ENCODE assay signal across 8 cellular contexts in the genomic region with DNA sequence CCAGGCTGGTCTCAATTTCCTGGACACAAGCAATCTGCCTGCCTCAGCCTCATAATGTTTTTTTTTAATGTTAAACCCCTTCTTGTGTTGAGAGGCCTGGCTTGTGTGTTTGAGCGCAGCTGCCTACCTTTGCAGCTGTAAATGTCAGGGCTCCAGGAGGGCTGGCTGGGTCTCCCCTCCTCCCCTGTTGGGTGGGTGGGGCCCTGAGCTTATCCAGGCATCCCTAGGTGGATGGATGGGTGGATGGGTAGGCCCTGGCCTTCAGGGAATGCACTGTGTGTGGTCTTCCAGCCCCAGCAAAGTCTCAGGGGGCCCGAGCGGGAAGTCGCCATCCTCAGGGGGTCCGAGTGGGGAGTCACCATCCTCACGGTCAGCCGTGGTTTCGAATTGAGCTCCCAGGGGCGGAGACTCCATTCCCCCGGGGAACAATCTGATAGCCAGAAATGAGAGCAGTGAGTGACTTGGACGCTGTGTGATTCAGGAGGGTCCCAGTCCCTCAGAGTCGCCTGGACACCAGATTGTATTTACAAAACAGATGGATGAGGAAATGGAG.
A peak's percentile ranks its signal among the peaks of the same experiment; 100 is the strongest.
DNase-seq lines count a peak whose midpoint lies in the region; ATAC-seq and TF ChIP-seq lines count a peak whose summit lies in the region.
"Not testable (repeated sequence)": the region's sequence is repeated elsewhere in the genome, so short reads cannot be mapped to it uniquely, and the experiment has no call there.

No MANE protein-coding gene starts in this region.

- H3K4me2 ChIP-seq in BLaER1, result peak overlapping the region; percentile 59
- not testable (repeated sequence) for H3K4me2 ChIP-seq in mesenchymal stem cell (ENCODE audit: low read length, poor library complexity, severe bottlenecking)

- H3K4me3 ChIP-seq in BLaER1; SJSA1; mesenchymal stem cell (ENCODE audit: insufficient read depth in 1 of 2, low read depth in 1 of 2, low read length in 2 of 2): not testable (repeated sequence)

- H2BK15ac ChIP-seq in mesenchymal stem cell (ENCODE audit: low read depth, poor library complexity, severe bottlenecking), result not testable (repeated sequence)

- CTCF ChIA-PET in activated CD8-positive, alpha-beta T cell treated with anti-CD3 and anti-CD28 coated beads for 36 hours (lab: Charles Lee); activated naive CD4-positive, alpha-beta T cell treated with anti-CD3 and anti-CD28 coated beads for 36 hours (lab: Charles Lee): not testable (repeated sequence)

- H3K27ac Mint-ChIP-seq in HFFc6, result peak overlapping the region; percentile 77
- peak overlapping the region; percentile 78 for H3K27ac Mint-ChIP-seq in activated CD8-positive, alpha-beta T cell treated with anti-CD3 and anti-CD28 coated beads for 36 hours
- H3K27ac Mint-ChIP-seq in activated naive CD4-positive, alpha-beta T cell treated with anti-CD3 and anti-CD28 coated beads for 36 hours, result peak overlapping the region; percentile 87
- H3K27ac Mint-ChIP-seq in chondrocyte (ENCODE audit: unreplicated experiment), result peak overlapping the region; percentile 78
- peak overlapping the region; percentile 83 for H3K27ac Mint-ChIP-seq in stimulated activated naive CD8-positive, alpha-beta T cell treated with anti-CD3 and anti-CD28 coated beads, Interleukin-15, Interleukin-2, amounts not matched to agents 100 ng/mL and 50 ng/mL, for 24 hours

- not testable (repeated sequence) for H3K27ac ChIP-seq in BLaER1, SJSA1
- H3K27ac ChIP-seq in mesenchymal stem cell (ENCODE audit: low read length, poor library complexity, severe bottlenecking), result peak overlapping the region; percentile 11

- H3K9ac ChIP-seq in BLaER1; mesenchymal stem cell (ENCODE audit: low read length): not testable (repeated sequence)

- not testable (repeated sequence) for DNase-seq in HFFc6; activated CD8-positive, alpha-beta T cell treated with anti-CD3 and anti-CD28 coated beads for 36 hours; activated naive CD4-positive, alpha-beta T cell treated with anti-CD3 and anti-CD28 coated beads for 36 hours; chondrocyte (ENCODE audit: low spot score); mesenchymal stem cell
- peak; percentile 75 to 89 for DNase-seq in SJSA1 (ENCODE audit: low read depth in 1 of 2, low spot score in 2 of 2)

- not testable (repeated sequence) for H3K27me3 Mint-ChIP-seq in HFFc6 (ENCODE audit: insufficient read depth); activated CD8-positive, alpha-beta T cell treated with anti-CD3 and anti-CD28 coated beads for 36 hours; activated naive CD4-positive, alpha-beta T cell treated with anti-CD3 and anti-CD28 coated beads for 36 hours (ENCODE audit: low read depth); chondrocyte (ENCODE audit: low read depth); stimulated activated naive CD8-positive, alpha-beta T cell treated with anti-CD3 and anti-CD28 coated beads, Interleukin-15, Interleukin-2, amounts not matched to agents 100 ng/mL and 50 ng/mL, for 24 hours

- not testable (repeated sequence) for H3K9me3 ChIP-seq in BLaER1; SJSA1 (replicated peaks); mesenchymal stem cell (ENCODE audit: control insufficient read depth, low read length)

- peak overlapping the region; percentile 39; the same call in 1 of the 2 replicates for H3K4me3 Mint-ChIP-seq in HFFc6
- H3K4me3 Mint-ChIP-seq in activated CD8-positive, alpha-beta T cell treated with anti-CD3 and anti-CD28 coated beads for 36 hours; activated naive CD4-positive, alpha-beta T cell treated with anti-CD3 and anti-CD28 coated beads for 36 hours; chondrocyte (ENCODE audit: unreplicated experiment); stimulated activated naive CD8-positive, alpha-beta T cell treated with anti-CD3 and anti-CD28 coated beads, Interleukin-15, Interleukin-2, amounts not matched to agents 100 ng/mL and 50 ng/mL, for 24 hours: not testable (repeated sequence)

- H2AK5ac ChIP-seq in mesenchymal stem cell (ENCODE audit: low read length, severe bottlenecking), result not testable (repeated sequence)

- not testable (repeated sequence) for H4K20me1 ChIP-seq in BLaER1

- H3K18ac ChIP-seq in mesenchymal stem cell (ENCODE audit: low read depth in 1 of 2, low read length in 2 of 2), result not testable (repeated sequence)

- intact Hi-C loops in activated CD8-positive, alpha-beta T cell treated with anti-CD3 and anti-CD28 coated beads for 36 hours (cut with micrococcal nuclease), result not testable (repeated sequence)
- intact Hi-C loops in activated naive CD4-positive, alpha-beta T cell treated with anti-CD3 and anti-CD28 coated beads for 36 hours (cut with micrococcal nuclease), result loop anchor here (5.0 kb wide), 1 partner anchor 534 kb away; no protein-coding TSS in a partner anchor

- H2AFZ ChIP-seq in mesenchymal stem cell (ENCODE audit: low read depth, low read length), result not testable (repeated sequence)

- H3K4me1 ChIP-seq in BLaER1, result peaks cover 31% of the 10 kb centered on the region
- H3K4me1 ChIP-seq in SJSA1 (replicated peaks); mesenchymal stem cell (ENCODE audit: control insufficient read depth, insufficient read depth, low read depth, low read length): not testable (repeated sequence)

- not testable (repeated sequence) for H2BK12ac ChIP-seq in mesenchymal stem cell (ENCODE audit: low read length in 2 of 2)

- H3K36me3 Mint-ChIP-seq in HFFc6 (ENCODE audit: low read depth); activated naive CD4-positive, alpha-beta T cell treated with anti-CD3 and anti-CD28 coated beads for 36 hours (ENCODE audit: low read depth); chondrocyte (ENCODE audit: low read depth): not testable (repeated sequence)
- peaks cover 10% of the 10 kb centered on the region for H3K36me3 Mint-ChIP-seq in activated CD8-positive, alpha-beta T cell treated with anti-CD3 and anti-CD28 coated beads for 36 hours (ENCODE audit: low read depth)
- peaks cover 14% of the 10 kb centered on the region for H3K36me3 Mint-ChIP-seq in stimulated activated naive CD8-positive, alpha-beta T cell treated with anti-CD3 and anti-CD28 coated beads, Interleukin-15, Interleukin-2, amounts not matched to agents 100 ng/mL and 50 ng/mL, for 24 hours (ENCODE audit: low read depth)

- H2BK5ac ChIP-seq in mesenchymal stem cell (ENCODE audit: low read depth, low read length, poor library complexity, severe bottlenecking), result not testable (repeated sequence)

- H2BK120ac ChIP-seq in mesenchymal stem cell (ENCODE audit: low read depth, low read length), result not testable (repeated sequence)

- 46% methylated on average over 10 of the region's 12 CpGs for WGBS in mesenchymal stem cell

- TF ChIP-seq CTCF in HFFc6 (IDR thresholded peaks at IDR 0.05); activated CD8-positive, alpha-beta T cell treated with anti-CD3 and anti-CD28 coated beads for 36 hours (IDR thresholded peaks at IDR 0.05); chondrocyte (IDR thresholded peaks at IDR 0.05): not testable (repeated sequence)

- peak overlapping the region; percentile 12 for H4K8ac ChIP-seq in mesenchymal stem cell (ENCODE audit: low read length)

- H4K91ac ChIP-seq in mesenchymal stem cell (ENCODE audit: low read length), result not testable (repeated sequence)

- H3K36me3 ChIP-seq in BLaER1; SJSA1; mesenchymal stem cell (ENCODE audit: control insufficient read depth in 1 of 2, insufficient read depth in 2 of 2, low read depth in 1 of 2, low read length in 2 of 2): not testable (repeated sequence)

- H3K79me1 ChIP-seq in mesenchymal stem cell (replicated peaks; ENCODE audit: low read length, poor library complexity, severe bottlenecking), result not testable (repeated sequence)

- ATAC-seq in activated CD8-positive, alpha-beta T cell treated with anti-CD3 and anti-CD28 coated beads for 36 hours, result not testable (repeated sequence)

- not testable (repeated sequence) for H3K14ac ChIP-seq in mesenchymal stem cell (ENCODE audit: low read length in 2 of 2)

- not testable (repeated sequence) for H3K4ac ChIP-seq in mesenchymal stem cell (ENCODE audit: low read depth in 1 of 2, low read length in 2 of 2)

- not testable (repeated sequence) for H3K23ac ChIP-seq in mesenchymal stem cell (ENCODE audit: low read length in 2 of 2)

- POLR2A ChIA-PET in activated CD8-positive, alpha-beta T cell treated with anti-CD3 and anti-CD28 coated beads for 36 hours (lab: Charles Lee), result not testable (repeated sequence)

- H3K9me3 Mint-ChIP-seq in HFFc6; activated CD8-positive, alpha-beta T cell treated with anti-CD3 and anti-CD28 coated beads for 36 hours; activated naive CD4-positive, alpha-beta T cell treated with anti-CD3 and anti-CD28 coated beads for 36 hours; chondrocyte (ENCODE audit: low read depth); stimulated activated naive CD8-positive, alpha-beta T cell treated with anti-CD3 and anti-CD28 coated beads, Interleukin-15, Interleukin-2, amounts not matched to agents 100 ng/mL and 50 ng/mL, for 24 hours: not testable (repeated sequence)

- peaks cover 43% of the 10 kb centered on the region for H3K4me1 Mint-ChIP-seq in HFFc6 (ENCODE audit: low read depth)
- H3K4me1 Mint-ChIP-seq in activated CD8-positive, alpha-beta T cell treated with anti-CD3 and anti-CD28 coated beads for 36 hours (ENCODE audit: low read depth), result peaks cover 31% of the 10 kb centered on the region
- H3K4me1 Mint-ChIP-seq in activated naive CD4-positive, alpha-beta T cell treated with anti-CD3 and anti-CD28 coated beads for 36 hours (ENCODE audit: low read depth), result peaks cover 42% of the 10 kb centered on the region
- peaks cover 40% of the 10 kb centered on the region for H3K4me1 Mint-ChIP-seq in chondrocyte (ENCODE audit: low read depth)
- peaks cover 60% of the 10 kb centered on the region for H3K4me1 Mint-ChIP-seq in stimulated activated naive CD8-positive, alpha-beta T cell treated with anti-CD3 and anti-CD28 coated beads, Interleukin-15, Interleukin-2, amounts not matched to agents 100 ng/mL and 50 ng/mL, for 24 hours (ENCODE audit: low read depth)

- H3K27me3 ChIP-seq in BLaER1; SJSA1 (replicated peaks); mesenchymal stem cell (ENCODE audit: control insufficient read depth in 1 of 2, insufficient read depth in 1 of 2, low read length in 2 of 2): not testable (repeated sequence)
